Comparison of ENCODE assay signal across 1 cellular context in genomic region chr14:35121887-35122695, GRCh38.
A peak's percentile ranks its signal among the peaks of the same experiment; 100 is the strongest.
TF ChIP-seq lines count a peak whose summit lies in the region.

TSS of gene PPP2R3C (minus strand) at chr14:35121990. CDS start at chr14:35121959, 31 bp downstream.
TSS of gene PRORP (plus strand) at chr14:35122552. CDS start at chr14:35123246, 694 bp downstream.

TF ChIP-seq in K562, 482 proteins besides CTCF, POLR2A, EP300 and RAD21 (continued from another document and continues in another):
- TF ChIP-seq ZNF592 (IDR thresholded peaks at IDR 0.05) (peak; percentile 73; the same call in 1 of the 2 replicates), ZFP1 (CRISPR knock-in tag; IDR thresholded peaks at IDR 0.05) (no peak), EZH2 (IDR thresholded peaks at IDR 0.05; ENCODE audit: borderline replicate concordance, low read depth, low read length) (no peak), THRAP3 (IDR thresholded peaks at IDR 0.05; ENCODE audit: borderline replicate concordance) (no peak), ILF3 (IDR thresholded peaks at IDR 0.05; ENCODE audit: borderline replicate concordance) (no peak), ZNF780A (CRISPR knock-in tag; IDR thresholded peaks at IDR 0.05) (no peak), MCM7 (IDR thresholded peaks at IDR 0.05) (no peak), ZNF146 (CRISPR knock-in tag; IDR thresholded peaks at IDR 0.05; ENCODE audit: unreplicated experiment) (no peak), PPARD (CRISPR knock-in tag; IDR thresholded peaks at IDR 0.05) (no peak), SIN3A (IDR thresholded peaks at IDR 0.05; ENCODE audit: borderline replicate concordance in 2 of 2, control insufficient read depth in 1 of 2, low read depth in 2 of 2, low read length in 2 of 2) (no peak), CTBP1 (IDR thresholded peaks at IDR 0.05; ENCODE audit: borderline replicate concordance) (no peak; the same call in 1 of the 2 replicates), ZNF41 (CRISPR knock-in tag; conservative IDR thresholded peaks at IDR 0.05) (no peak), FOXK1 (CRISPR knock-in tag; IDR thresholded peaks at IDR 0.05; ENCODE audit: borderline replicate concordance) (no peak), ZFP36 (IDR thresholded peaks at IDR 0.05; ENCODE audit: low read depth, low read length, partially characterized antibody) (no peak), RBM25 (IDR thresholded peaks at IDR 0.05; ENCODE audit: low read depth, low read length, severe bottlenecking) (no peak), ZNF347 (CRISPR knock-in tag; IDR thresholded peaks at IDR 0.05; ENCODE audit: low read depth) (no peak), E2F8 (IDR thresholded peaks at IDR 0.05; ENCODE audit: low read depth, partially characterized antibody) (peak; percentile 86), ARHGAP35 (IDR thresholded peaks at IDR 0.05; ENCODE audit: partially characterized antibody) (no peak), ZNF511 (CRISPR knock-in tag; IDR thresholded peaks at IDR 0.05) (peak; percentile 97), TCF7L2 (IDR thresholded peaks at IDR 0.05; ENCODE audit: low read depth, low read length) (no peak), CHD7 (IDR thresholded peaks at IDR 0.05; ENCODE audit: low read depth, low read length) (no peak), ZKSCAN1 (IDR thresholded peaks at IDR 0.05; ENCODE audit: low read depth, low read length) (no peak), PTTG1 (tag; IDR thresholded peaks at IDR 0.05; ENCODE audit: low read depth) (no peak), KLF6 (CRISPR knock-in tag; IDR thresholded peaks at IDR 0.05; ENCODE audit: borderline replicate concordance) (no peak), SFPQ (IDR thresholded peaks at IDR 0.05; ENCODE audit: low read depth, low read length) (no peak), ZNF655 (CRISPR knock-in tag; IDR thresholded peaks at IDR 0.05) (no peak), ATF3 (IDR thresholded peaks at IDR 0.05) (no peak), ATF3 (CRISPR knock-in tag; conservative IDR thresholded peaks at IDR 0.05) (no peak; the same call in 1 of the 2 replicates), ETV6 (IDR thresholded peaks at IDR 0.05; ENCODE audit: borderline replicate concordance in 1 of 2, low read depth in 2 of 2, low read length in 1 of 2) (no peak; a peak in 1 of 4 replicates), ETV6 (CRISPR knock-in tag; IDR thresholded peaks at IDR 0.05; ENCODE audit: borderline replicate concordance) (no peak), RBBP5 (IDR thresholded peaks at IDR 0.05; ENCODE audit: borderline replicate concordance, insufficient read depth, low read length, poor library complexity, severe bottlenecking) (peak; percentile 71), SMAD4 (CRISPR knock-in tag; conservative IDR thresholded peaks at IDR 0.05) (peak; percentile 69; the same call in 1 of the 2 replicates), SP2 (IDR thresholded peaks at IDR 0.05; ENCODE audit: extremely low read depth, low read depth, low read length, poor library complexity, severe bottlenecking) (no peak)
